15 cellular contexts compared by ENCODE assay signal in genomic region chr4:3036131-3036952, GRCh38. TPM values are rescaled to one million over a fixed set of nuclear protein-coding genes. Genes with fewer than 3 reads are reported as not detected.
"Had no signal": no experiment of that assay in that cellular context is flagged by ENCODE, and none has a peak within 500 bp of the region (broad histone marks: within the 10 kb centered on the region; RNA-seq: fewer than 3 reads in every experiment).

No MANE protein-coding gene starts in this region.

- H3K36me3 ChIP-seq: lower lobe of right lung, prostate gland, upper lobe of left lung had no signal

- H3K27ac ChIP-seq: body of pancreas, dorsolateral prefrontal cortex, lower lobe of right lung, prostate gland, testis, upper lobe of left lung had no signal

- DNase-seq: hippocampal formation, occipital lobe had no signal

- H3K9me3 ChIP-seq: body of pancreas, lower lobe of right lung, prostate gland, testis, upper lobe of left lung had no signal

- FAIRE-seq: TTC549 had no signal

- H3K27me3 ChIP-seq: body of pancreas, dorsolateral prefrontal cortex, testis, upper lobe of left lung had no signal

- H3K4me1 ChIP-seq: prostate gland, testis had no signal

- H3K4me3 ChIP-seq: body of pancreas, lower lobe of right lung, prostate gland, smooth muscle cell, testis had no signal

RNA-seq across cellular contexts. Expression of gene HTT-AS, which starts 38.0 kb away (rescaled TPM):
- total RNA-seq: activated CD4-positive, alpha-beta T cell treated with anti-CD3 and anti-CD28 coated beads for 36 hours; activated naive CD8-positive, alpha-beta T cell treated with anti-CD3 and anti-CD28 coated beads, Interleukin-2, amount 10 ng/mL, durations not matched to agents 7 days and 5 days; body of pancreas; glomerular endothelial cell; left colon; lower lobe of right lung; occipital lobe; prostate gland; smooth muscle cell; testis; upper lobe of left lung; WTC11 had no signal
- polyA plus RNA-seq: smooth muscle cell had no signal
